9 cellular contexts compared by ENCODE assay signal in the genomic region with DNA sequence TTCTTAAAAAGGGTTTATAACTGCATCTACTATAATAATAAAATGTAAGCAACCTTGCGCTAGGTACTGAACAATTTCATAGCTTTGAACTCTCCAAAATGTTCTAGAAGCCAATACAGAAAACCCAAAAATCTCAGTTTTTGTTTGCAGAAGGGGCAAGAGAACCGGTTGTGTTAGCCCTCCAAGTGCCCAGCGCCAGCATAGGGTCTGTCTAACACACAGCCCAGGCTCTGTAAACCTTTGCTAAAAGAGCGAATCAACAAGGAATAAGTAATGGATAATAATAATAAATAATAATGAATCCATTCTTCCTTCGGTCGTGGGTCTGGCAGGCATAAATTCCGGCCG. TPM values are rescaled to one million over a fixed set of nuclear protein-coding genes. Genes with fewer than 3 reads are reported as not detected.
DNase-seq lines count a peak whose midpoint lies in the region; ATAC-seq lines count a peak whose summit lies in the region.
"Had no signal": no experiment of that assay in that cellular context is flagged by ENCODE, and none has a peak within 500 bp of the region (broad histone marks: within the 10 kb centered on the region; RNA-seq: fewer than 3 reads in every experiment).

No MANE protein-coding gene starts in this region.

- no peaks in the 10 kb centered on the region for H3K9me3 ChIP-seq in skeletal muscle satellite cell (replicated peaks; ENCODE audit: low read length)

- in situ Hi-C loops in KBM-7 (cut with MboI; ENCODE audit: low pct_unique_long_range_greater_than_20kb, low sequenced_read_pairs) = no loop called here

- peaks cover 0 to 4% (median 0%) of the 10 kb centered on the region in 3 donors for H3K4me1 Mint-ChIP-seq in IgD-negative memory B cell
- peaks cover 0 to 4% of the 10 kb centered on the region in 2 donors for H3K4me1 Mint-ChIP-seq in effector memory CD8-positive, alpha-beta T cell (ENCODE audit: low read depth in 2 of 2)

- no peaks in the 10 kb centered on the region for H3K9me3 Mint-ChIP-seq in IgD-negative memory B cell
- no peaks in the 10 kb centered on the region for H3K9me3 Mint-ChIP-seq in effector memory CD8-positive, alpha-beta T cell

- no peaks in the 10 kb centered on the region for H3K36me3 Mint-ChIP-seq in IgD-negative memory B cell
- H3K36me3 Mint-ChIP-seq in effector memory CD8-positive, alpha-beta T cell (ENCODE audit: insufficient read depth) = peaks cover 8% of the 10 kb centered on the region

- H3K36me3 ChIP-seq in skeletal muscle satellite cell (ENCODE audit: insufficient read depth, low read length) = peaks cover 6% of the 10 kb centered on the region

- peak overlapping the region; percentile 88 for H3K4me3 ChIP-seq in skeletal muscle satellite cell (ENCODE audit: low read length)

- no peaks in the 10 kb centered on the region for H3K27me3 Mint-ChIP-seq in IgD-negative memory B cell
- no peaks in the 10 kb centered on the region for H3K27me3 Mint-ChIP-seq in effector memory CD8-positive, alpha-beta T cell

- peak overlapping the region; percentile 90 for H3K4me2 ChIP-seq in skeletal muscle satellite cell (ENCODE audit: low read length)

- no peak for DNase-seq in effector memory CD8-positive, alpha-beta T cell
- no peak for DNase-seq in stimulated activated CD4-positive, alpha-beta T cell treated with anti-CD3 and anti-CD28 coated beads, Interleukin-4, amount 100 ng/mL, for 24 hours
- DNase-seq in KBM-7 (no peak), superior temporal gyrus (ENCODE audit: extremely low spot score) (no peak)
- DNase-seq: NCI-H2081 treated with DMSO at 0.1 percent for 48 hours had no signal

- no peak overlapping the region for H3K27ac Mint-ChIP-seq in IgD-negative memory B cell
- no peak overlapping the region for H3K27ac Mint-ChIP-seq in effector memory CD8-positive, alpha-beta T cell

- H3K4me3 Mint-ChIP-seq in IgD-negative memory B cell = peak overlapping the region in 3 of 4 donors; percentile 27 to 74 (median 60)
- peak overlapping the region; percentile 29 to 44 for H3K4me3 Mint-ChIP-seq in effector memory CD8-positive, alpha-beta T cell

- no peaks in the 10 kb centered on the region for H3K27me3 ChIP-seq in skeletal muscle satellite cell (ENCODE audit: control insufficient read depth, insufficient read depth, low read length)

- H3K9ac ChIP-seq in skeletal muscle satellite cell (ENCODE audit: low read depth, low read length) = no peak overlapping the region

- ATAC-seq in GM19467 (IDR thresholded peaks at IDR 0.05; ENCODE audit: unreplicated experiment) (peak; percentile 21), HG03460 (IDR thresholded peaks at IDR 0.05; ENCODE audit: unreplicated experiment) (no peak)
- ATAC-seq in effector memory CD8-positive, alpha-beta T cell (replicated peaks) = peak; percentile 5

- peaks cover 18% of the 10 kb centered on the region for H3K4me1 ChIP-seq in skeletal muscle satellite cell (ENCODE audit: control insufficient read depth, insufficient read depth, low read length)

RNA-seq across cellular contexts. Expression of a gene that starts 0.3 kb away (rescaled TPM):
- polyA plus RNA-seq in IgD-negative memory B cell = 0.36 TPM
- 3.5 and 4.3 TPM in 2 replicates for total RNA-seq in skeletal muscle satellite cell (2012; rRNA removed)
